ENCODE assay signal across 23 cellular contexts in the genomic region with DNA sequence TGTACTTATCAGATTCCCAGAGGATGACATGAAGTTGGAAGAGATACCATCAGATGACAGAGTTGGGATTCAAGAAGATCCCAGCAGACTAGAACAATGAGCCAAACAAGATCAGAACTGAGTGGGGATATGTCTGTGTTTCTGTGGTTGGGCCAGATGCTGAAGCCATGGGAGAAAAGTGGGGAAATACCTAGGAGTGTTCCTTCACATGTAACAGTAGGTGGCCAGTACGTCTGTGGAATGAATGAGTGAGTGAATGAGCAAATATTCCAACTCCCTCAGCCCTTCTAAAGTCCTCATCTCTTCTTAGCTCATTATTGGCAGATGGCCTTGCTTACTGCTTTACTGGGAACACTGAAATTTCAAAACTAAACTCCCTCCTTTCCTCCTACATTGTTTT. TPM values are rescaled to one million over a fixed set of nuclear protein-coding genes. Genes with fewer than 3 reads are reported as not detected.
DNase-seq lines count a peak whose midpoint lies in the region; ATAC-seq, FAIRE-seq and TF ChIP-seq lines count a peak whose summit lies in the region.
"Had no signal": no experiment of that assay in that cellular context is flagged by ENCODE, and none has a peak within 500 bp of the region (broad histone marks: within the 10 kb centered on the region; RNA-seq: fewer than 3 reads in every experiment).

No MANE protein-coding gene starts in this region.

- no peaks in the 10 kb centered on the region for H3K9me3 Mint-ChIP-seq in activated T-cell treated with anti-CD3 and anti-CD28 coated beads, Interleukin-2, amount 50 U/mL, for 24 hours
- H3K9me3 Mint-ChIP-seq: CD8-positive, alpha-beta T cell had no signal

- peak overlapping the region; percentile 55 for H3K9ac ChIP-seq in keratinocyte (ENCODE audit: control insufficient read depth, extremely low read depth, insufficient read depth, low read length)

- H3K4me1 Mint-ChIP-seq in activated T-cell treated with anti-CD3 and anti-CD28 coated beads, Interleukin-2, amount 50 U/mL, for 24 hours (ENCODE audit: low read depth), result peaks cover 8% of the 10 kb centered on the region

- no peaks in the 10 kb centered on the region for H3K36me3 Mint-ChIP-seq in activated T-cell treated with anti-CD3 and anti-CD28 coated beads, Interleukin-2, amount 50 U/mL, for 24 hours (ENCODE audit: low read depth)
- H3K36me3 Mint-ChIP-seq: CD8-positive, alpha-beta T cell had no signal

- FAIRE-seq in keratinocyte (lab: Jason Lieb, UNC), result peak; percentile 41
- FAIRE-seq: GM18507, H1 had no signal

- dilution Hi-C loops in keratinocyte (cut with MboI; ENCODE audit: extremely low pct_ligation_motif_present, low sequenced_read_pairs), result no loop called here

- H3K27ac ChIP-seq in keratinocyte (ENCODE audit: control insufficient read depth, insufficient read depth, low read length) (peak overlapping the region; percentile 87), SJCRH30 (no peak overlapping the region)
- H3K27ac ChIP-seq: cardiac muscle cell, right atrium auricular region, VCaP had no signal

- H3K9me1 ChIP-seq in keratinocyte (ENCODE audit: control insufficient read depth, extremely low read depth, insufficient read depth, low read length), result no peaks in the 10 kb centered on the region

- no peak overlapping the region for H3K27ac Mint-ChIP-seq in activated T-cell treated with anti-CD3 and anti-CD28 coated beads, Interleukin-2, amount 50 U/mL, for 24 hours
- H3K27ac Mint-ChIP-seq: CD8-positive, alpha-beta T cell had no signal

- H3K27me3 Mint-ChIP-seq in activated T-cell treated with anti-CD3 and anti-CD28 coated beads, Interleukin-2, amount 50 U/mL, for 24 hours, result no peaks in the 10 kb centered on the region

- H3K27me3 ChIP-seq in keratinocyte (ENCODE audit: control insufficient read depth, extremely low read depth, insufficient read depth, low read length), result no peaks in the 10 kb centered on the region
- H3K27me3 ChIP-seq in SJCRH30, result no peaks in the 10 kb centered on the region
- H3K27me3 ChIP-seq: cardiac muscle cell, right atrium auricular region had no signal

- no peak overlapping the region for H3K4me3 Mint-ChIP-seq in activated T-cell treated with anti-CD3 and anti-CD28 coated beads, Interleukin-2, amount 50 U/mL, for 24 hours
- H3K4me3 Mint-ChIP-seq: CD8-positive, alpha-beta T cell had no signal

- H3K9me3 ChIP-seq in keratinocyte (ENCODE audit: control insufficient read depth, low read depth, low read length) (no peaks in the 10 kb centered on the region), SJCRH30 (replicated peaks) (no peaks in the 10 kb centered on the region; the same call in 1 of the 2 replicates)
- H3K9me3 ChIP-seq: right atrium auricular region had no signal

- TF ChIP-seq CTCF in cardiac fibroblast (IDR thresholded peaks at IDR 0.05; ENCODE audit: low read depth, low read length), result no peak
- TF ChIP-seq CTCF in keratinocyte (optimal IDR thresholded peaks at IDR 0.05 in 1 of 3, IDR thresholded peaks at IDR 0.05 in 1 of 3, conservative IDR thresholded peaks at IDR 0.05 in 1 of 3; ENCODE audit: extremely low read depth in 1 of 3, insufficient read depth in 2 of 3, low read length in 3 of 3), result no peak

- peak overlapping the region; percentile 41 for H2AFZ ChIP-seq in keratinocyte (ENCODE audit: control insufficient read depth, low read length)

- H3K36me3 ChIP-seq in keratinocyte (ENCODE audit: control insufficient read depth in 2 of 2, extremely low read depth in 1 of 2, insufficient read depth in 2 of 2, low read length in 2 of 2), result no peaks in the 10 kb centered on the region
- no peaks in the 10 kb centered on the region for H3K36me3 ChIP-seq in SJCRH30
- H3K36me3 ChIP-seq: cardiac muscle cell, right atrium auricular region had no signal

- no peak overlapping the region for H3K4me3 ChIP-seq in cardiac fibroblast (replicated peaks in 1 of 2; ENCODE audit: low read depth in 2 of 2, low read length in 2 of 2)
- peak overlapping the region in 2 of 3 experiments; percentile 74 to 78 for H3K4me3 ChIP-seq in keratinocyte (ENCODE audit: control insufficient read depth in 2 of 3, extremely low read depth in 1 of 3, insufficient read depth in 2 of 3, low read depth in 1 of 3, low read length in 3 of 3)
- no peak overlapping the region for H3K4me3 ChIP-seq in SJCRH30
- H3K4me3 ChIP-seq: cardiac muscle cell, right atrium auricular region had no signal

- no peaks in the 10 kb centered on the region for H4K20me1 ChIP-seq in keratinocyte (ENCODE audit: control insufficient read depth, extremely low read depth, insufficient read depth, low read length)

- no peak for ATAC-seq in GM19467 (IDR thresholded peaks at IDR 0.05; ENCODE audit: unreplicated experiment)
- ATAC-seq: CD8-positive, alpha-beta T cell; left ventricle myocardium superior had no signal

- peak; percentile 57 for DNase-seq in AG20443 (ENCODE audit: low spot score)
- DNase-seq in LHCN-M2 (ENCODE audit: low read depth), result peak; percentile 27
- peak; percentile 59 to 95 for DNase-seq in cardiac fibroblast (ENCODE audit: low read depth in 2 of 2)
- DNase-seq in keratinocyte (ENCODE audit: low read depth, low spot score), result no peak
- DNase-seq in SIG-M5 (lab: John Stamatoyannopoulos, UW), result no peak
- no peak for DNase-seq in activated T-cell treated with anti-CD3 and anti-CD28 coated beads, Interleukin-2, amount 50 U/mL, for 24 hours
- no peak for DNase-seq in SJCRH30
- DNase-seq: activated CD4-positive, alpha-beta T cell treated with anti-CD3 and anti-CD28 coated beads, Interleukin-2, amount 50 U/mL, for 4 hours; activated naive CD4-positive, alpha-beta T cell treated with anti-CD3 and anti-CD28 coated beads, Interleukin-2, amount 50 U/mL, for 16 hours; activated T-cell treated with anti-CD3 and anti-CD28 coated beads, Interleukin-2, amount 50 U/mL, for 1 hour; CD8-positive, alpha-beta T cell; left ventricle myocardium superior; MV-4-11; NCI-H1930; NCI-H345; RPMI8226; stimulated activated CD4-positive, alpha-beta T cell treated with anti-CD3 and anti-CD28 coated beads, Interleukin-2, amount 100 ng/mL, for 24 hours had no signal

- H3K4me1 ChIP-seq in keratinocyte (ENCODE audit: control insufficient read depth, extremely low read depth, insufficient read depth, low read length) (peaks cover 74% of the 10 kb centered on the region), SJCRH30 (no peaks in the 10 kb centered on the region; the same call in 1 of the 2 replicates)
- H3K4me1 ChIP-seq: right atrium auricular region had no signal

- peak overlapping the region; percentile 84 for H3K4me2 ChIP-seq in keratinocyte (ENCODE audit: control insufficient read depth, extremely low read depth, insufficient read depth, low read depth, low read length)

- peaks cover 14% of the 10 kb centered on the region for H3K79me2 ChIP-seq in keratinocyte (ENCODE audit: control insufficient read depth, insufficient read depth, low read length)

RNA-seq across cellular contexts. Expression of gene GREM1, which starts 32.2 kb away (rescaled TPM):
- total RNA-seq in LHCN-M2 (2014; rRNA removed), result 123 and 138 TPM in 2 replicates
- 829 TPM for polyA plus RNA-seq in LHCN-M2 (2012)
- 0.02 to 0.04 TPM in 2 of 3 replicates, not detected in the other for polyA plus RNA-seq in keratinocyte
- polyA plus RNA-seq in keratinocyte (2011; ENCODE audit: low read depth), result 0.10 TPM
- under 0.01 and 0.02 TPM in 2 replicates for polyA plus RNA-seq in keratinocyte (2011; cell fraction: cytosol; rRNA removed)
- polyA plus RNA-seq in keratinocyte (2011; cell fraction: nucleus; rRNA removed), result 0.04 and 0.09 TPM in 2 replicates
- polyA plus RNA-seq in keratinocyte (2012; ENCODE audit: low replicate concordance), result 0.01 TPM in 1 of 2 replicates, not detected in the other
- polyA minus RNA-seq in keratinocyte, result 0.62 TPM in 1 of 3 replicates, not detected in the others
- not detected for polyA minus RNA-seq in keratinocyte (2011; cell fraction: cytosol; rRNA and poly(A)+ RNA removed)
- not detected in 2 replicates for polyA minus RNA-seq in keratinocyte (2011; cell fraction: nucleus; rRNA and poly(A)+ RNA removed)
- total RNA-seq in SJCRH30 (2014; rRNA removed; shearing (Covaris generic)), result 36.3 and 36.6 TPM in 2 replicates
- total RNA-seq: CD8-positive, alpha-beta T cell had no signal
- polyA plus RNA-seq: cardiac muscle cell had no signal

RNA-seq across cellular contexts. Expression of gene SCG5, which starts 44.1 kb away (rescaled TPM):
- total RNA-seq in LHCN-M2 (2014; rRNA removed), result 1.2 and 2.8 TPM in 2 replicates
- polyA plus RNA-seq in LHCN-M2 (2012), result 15.0 TPM
- 14.5 to 29.2 TPM (median 15.8 TPM) in 3 replicates for polyA plus RNA-seq in keratinocyte
- polyA plus RNA-seq in keratinocyte (2011; ENCODE audit: low read depth), result 9.2 TPM
- 14.1 and 21.0 TPM in 2 replicates for polyA plus RNA-seq in keratinocyte (2011; cell fraction: cytosol; rRNA removed)
- 8.6 and 9.8 TPM in 2 replicates for polyA plus RNA-seq in keratinocyte (2011; cell fraction: nucleus; rRNA removed)
- polyA plus RNA-seq in keratinocyte (2012; ENCODE audit: low replicate concordance), result 16.2 and 34.7 TPM in 2 replicates
- 3.4 to 4.5 TPM (median 4.2 TPM) in 3 replicates for polyA minus RNA-seq in keratinocyte
- 6.5 TPM for polyA minus RNA-seq in keratinocyte (2011; cell fraction: cytosol; rRNA and poly(A)+ RNA removed)
- 1.4 and 4.9 TPM in 2 replicates for polyA minus RNA-seq in keratinocyte (2011; cell fraction: nucleus; rRNA and poly(A)+ RNA removed)
- 0.36 and 0.41 TPM in 2 replicates for total RNA-seq in SJCRH30 (2014; rRNA removed; shearing (Covaris generic))
- total RNA-seq: CD8-positive, alpha-beta T cell; left ventricle myocardium superior had no signal

Comparison
In these comparisons a context has a peak if more than half of its experiments do, and no peak if none do; other contexts are left out.
1. DNase-seq: peak in AG20443 (single experiment), LHCN-M2 (single experiment) and cardiac fibroblast (2 of 2); none in keratinocyte (single experiment), SIG-M5 (single experiment), activated T-cell treated with anti-CD3 and anti-CD28 coated beads, Interleukin-2, amount 50 U/mL, for 24 hours (single experiment) and SJCRH30 (0 of 2).
2. H3K4me3 ChIP-seq: peak in keratinocyte (2 of 3); none in cardiac fibroblast (0 of 2) and SJCRH30 (single experiment).